19 cellular contexts compared by ENCODE assay signal in the genomic region with DNA sequence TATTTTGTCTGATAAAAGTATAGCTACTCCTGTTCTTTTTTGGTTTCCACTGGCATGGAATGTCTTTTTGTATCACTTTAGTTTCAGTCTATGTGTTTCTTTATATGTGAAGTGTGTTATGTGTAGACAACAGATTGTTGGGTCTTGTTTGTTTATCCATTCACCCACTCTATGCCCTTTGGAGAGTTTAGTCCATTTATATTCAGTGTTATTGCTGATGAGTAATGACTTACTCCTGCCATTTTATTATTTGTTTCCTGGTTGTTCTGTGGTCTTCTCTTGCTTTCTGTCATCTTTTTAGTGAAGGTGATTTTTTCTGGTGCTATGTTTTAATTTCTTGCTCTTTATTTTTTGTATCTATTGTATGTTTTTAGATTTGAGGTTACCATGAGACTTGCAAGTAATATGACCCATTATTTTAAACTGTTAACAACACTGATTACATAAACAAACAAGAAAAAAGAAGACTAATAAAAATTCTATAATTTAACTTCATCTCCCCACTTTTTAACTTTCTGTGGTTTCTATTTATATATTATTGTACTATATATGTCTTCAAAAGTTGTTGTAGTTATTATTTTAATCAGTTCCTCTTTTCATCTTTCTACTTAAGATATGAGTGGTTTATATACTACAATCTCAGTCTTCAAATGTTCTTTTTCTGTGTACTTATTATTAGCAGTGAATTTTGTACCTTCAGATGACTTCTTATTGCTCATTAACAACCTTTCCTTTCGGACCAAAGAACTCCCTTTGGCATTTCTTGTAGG.
A peak's percentile ranks its signal among the peaks of the same experiment; 100 is the strongest.
DNase-seq lines count a peak whose midpoint lies in the region; ATAC-seq and TF ChIP-seq lines count a peak whose summit lies in the region.
"Had no signal": no experiment of that assay in that cellular context is flagged by ENCODE, and none has a peak within 500 bp of the region (broad histone marks: within the 10 kb centered on the region; RNA-seq: fewer than 3 reads in every experiment).

No MANE protein-coding gene starts in this region.

- H2AFZ ChIP-seq in PC-3 (ENCODE audit: low read length) (no peak overlapping the region), GM23338 (no peak overlapping the region)

- no TSS peak for BruUV-seq in PC-3 (replicated peaks; lab: Mats Ljungman, UMichigan)

- H3F3A ChIP-seq in PC-3 (ENCODE audit: low read length, unreplicated experiment) (no peaks in the 10 kb centered on the region), GM23338 (replicated peaks; ENCODE audit: low read depth) (no peaks in the 10 kb centered on the region)

- H3K9me3 ChIP-seq in PC-3 (ENCODE audit: low read length): no peaks in the 10 kb centered on the region
- H3K9me3 ChIP-seq: right atrium auricular region, SJCRH30 had no signal

- H4K20me1 ChIP-seq in PC-3 (ENCODE audit: low read length): no peaks in the 10 kb centered on the region
- no peaks in the 10 kb centered on the region for H4K20me1 ChIP-seq in GM23338 (replicated peaks; ENCODE audit: insufficient read depth)

- no peak overlapping the region for H3K4me2 ChIP-seq in PC-3 (ENCODE audit: low read length)
- no peak overlapping the region for H3K4me2 ChIP-seq in GM23338

- H3K36me3 ChIP-seq in PC-3 (ENCODE audit: low read depth, low read length) (no peaks in the 10 kb centered on the region), GM23338 (ENCODE audit: insufficient read depth) (no peaks in the 10 kb centered on the region)
- H3K36me3 ChIP-seq: right atrium auricular region, SJCRH30 had no signal

- no peak for TF ChIP-seq CTCF in PC-3 (conservative IDR thresholded peaks at IDR 0.05; ENCODE audit: low read depth, low read length)
- TF ChIP-seq CTCF in GM23338 (conservative IDR thresholded peaks at IDR 0.05; ENCODE audit: low read depth in 2 of 2): no peak

- POLR2A ChIA-PET in PC-3 (lab: Charles Lee; ENCODE audit: unreplicated experiment): interaction anchor here (0.6 kb wide), 1 partner anchor 498 kb away, joined by 3 read pairs; no protein-coding TSS in a partner anchor

- H3K4me1 ChIP-seq in PC-3 (ENCODE audit: insufficient read depth, low read length): peaks cover 8% of the 10 kb centered on the region
- H3K4me1 ChIP-seq in GM23338 (ENCODE audit: insufficient read depth): no peaks in the 10 kb centered on the region
- H3K4me1 ChIP-seq: right atrium auricular region had no signal

- ATAC-seq in GM18498 (IDR thresholded peaks at IDR 0.05; ENCODE audit: unreplicated experiment): peak; percentile 54
- ATAC-seq in GM19372 (IDR thresholded peaks at IDR 0.05; ENCODE audit: low read depth, unreplicated experiment): peak; percentile 68
- ATAC-seq in HG02885 (IDR thresholded peaks at IDR 0.05; ENCODE audit: poor library complexity, unreplicated experiment): peak; percentile 71
- peak; percentile 56; the same call in 1 of the 2 replicates for ATAC-seq in PC-3
- no peak for ATAC-seq in GM23338
- ATAC-seq: stimulated activated effector memory CD8-positive, alpha-beta T cell treated with anti-CD3 and anti-CD28 coated beads, Interleukin-12 subunit alpha, Interleukin-12 subunit beta, amount 100 ng/mL, for 72 hours had no signal

- H3K27me3 ChIP-seq in PC-3 (ENCODE audit: low read length) (no peaks in the 10 kb centered on the region), GM23338 (ENCODE audit: insufficient read depth) (no peaks in the 10 kb centered on the region)
- H3K27me3 ChIP-seq: dorsolateral prefrontal cortex, right atrium auricular region, SJCRH30 had no signal

- H3K9me3 Mint-ChIP-seq in GM23338: no peaks in the 10 kb centered on the region
- H3K9me3 Mint-ChIP-seq: H9; stimulated activated effector memory CD8-positive, alpha-beta T cell treated with anti-CD3 and anti-CD28 coated beads, Interleukin-12 subunit alpha, Interleukin-12 subunit beta, amount 100 ng/mL, for 72 hours had no signal

- H3K4me1 Mint-ChIP-seq in GM23338: peaks cover 13% of the 10 kb centered on the region; the same call in 1 of the 3 replicates
- H3K4me1 Mint-ChIP-seq: stimulated activated effector memory CD8-positive, alpha-beta T cell treated with anti-CD3 and anti-CD28 coated beads, Interleukin-12 subunit alpha, Interleukin-12 subunit beta, amount 100 ng/mL, for 72 hours had no signal

- H3K9me2 ChIP-seq in PC-3 (replicated peaks; ENCODE audit: low read length): no peaks in the 10 kb centered on the region
- H3K9me2 ChIP-seq in GM23338 (ENCODE audit: insufficient read depth): no peaks in the 10 kb centered on the region

- H3K27ac ChIP-seq in PC-3 (ENCODE audit: low read length): no peak overlapping the region
- no peak overlapping the region for H3K27ac ChIP-seq in GM23338 (ENCODE audit: low read depth)
- H3K27ac ChIP-seq: dorsolateral prefrontal cortex, right atrium auricular region, SJCRH30 had no signal

- CTCF ChIA-PET in PC-3 (lab: Charles Lee): no interaction called here

- H3K27me3 Mint-ChIP-seq in GM23338 (ENCODE audit: insufficient read depth, low read depth, poor library complexity): no peaks in the 10 kb centered on the region
- H3K27me3 Mint-ChIP-seq: brain had no signal

- H3K9ac ChIP-seq in PC-3 (ENCODE audit: low read length): no peak overlapping the region

- no peak overlapping the region for H3K4me3 ChIP-seq in PC-3 (ENCODE audit: low read length)
- no peak overlapping the region for H3K4me3 ChIP-seq in GM23338
- H3K4me3 ChIP-seq: dorsolateral prefrontal cortex, lung, right atrium auricular region, SJCRH30 had no signal

- no peaks in the 10 kb centered on the region for H3K79me2 ChIP-seq in PC-3 (ENCODE audit: low read length)
- H3K79me2 ChIP-seq in GM23338 (replicated peaks; ENCODE audit: insufficient read depth): no peaks in the 10 kb centered on the region

- DNase-seq in PC-3 (peak; percentile 25), retina (no peak), NCI-H748 treated with DMSO at 0.1 percent for 48 hours (lab: John Stamatoyannopoulos, UW) (no peak), GM23338 (ENCODE audit: low spot score) (no peak)
- no peak for DNase-seq in stimulated activated CD4-positive, alpha-beta T cell treated with anti-CD3 and anti-CD28 coated beads, Interleukin-15, amount 100 ng/mL, for 24 hours
- DNase-seq: activated gamma-delta T cell treated with Interleukin-2 at 50 U/mL for 16 hours; dorsolateral prefrontal cortex; H9; NCI-H1930; nephron progenitor cell; SJCRH30; stimulated activated CD4-positive, alpha-beta T cell treated with anti-CD3 and anti-CD28 coated beads, Interleukin-4, amount 100 ng/mL, for 24 hours had no signal

- no peak overlapping the region for H3K27ac Mint-ChIP-seq in GM23338
- H3K27ac Mint-ChIP-seq: H9; nephron progenitor cell; stimulated activated effector memory CD8-positive, alpha-beta T cell treated with anti-CD3 and anti-CD28 coated beads, Interleukin-12 subunit alpha, Interleukin-12 subunit beta, amount 100 ng/mL, for 72 hours had no signal

- intact Hi-C loops in PC-3 (cut with micrococcal nuclease): no loop called here

- no peak overlapping the region for H3K4me3 Mint-ChIP-seq in GM23338
- H3K4me3 Mint-ChIP-seq: brain; H9; nephron progenitor cell; stimulated activated effector memory CD8-positive, alpha-beta T cell treated with anti-CD3 and anti-CD28 coated beads, Interleukin-12 subunit alpha, Interleukin-12 subunit beta, amount 100 ng/mL, for 72 hours had no signal

- no peaks in the 10 kb centered on the region for H3K36me3 Mint-ChIP-seq in GM23338 (ENCODE audit: low read depth)
- H3K36me3 Mint-ChIP-seq: stimulated activated effector memory CD8-positive, alpha-beta T cell treated with anti-CD3 and anti-CD28 coated beads, Interleukin-12 subunit alpha, Interleukin-12 subunit beta, amount 100 ng/mL, for 72 hours had no signal

TF ChIP-seq in GM23338, 12 proteins besides CTCF, POLR2A, EP300 and RAD21:
- TF ChIP-seq ZNF331 (CRISPR knock-in tag; IDR thresholded peaks at IDR 0.05; ENCODE audit: low read depth): no peak
- no peak for TF ChIP-seq EZH2 (IDR thresholded peaks at IDR 0.05; ENCODE audit: low read depth, unreplicated experiment)
- TF ChIP-seq EZH2phosphoT487 (IDR thresholded peaks at IDR 0.05; ENCODE audit: unreplicated experiment): no peak
- TF ChIP-seq, protein P1, sequence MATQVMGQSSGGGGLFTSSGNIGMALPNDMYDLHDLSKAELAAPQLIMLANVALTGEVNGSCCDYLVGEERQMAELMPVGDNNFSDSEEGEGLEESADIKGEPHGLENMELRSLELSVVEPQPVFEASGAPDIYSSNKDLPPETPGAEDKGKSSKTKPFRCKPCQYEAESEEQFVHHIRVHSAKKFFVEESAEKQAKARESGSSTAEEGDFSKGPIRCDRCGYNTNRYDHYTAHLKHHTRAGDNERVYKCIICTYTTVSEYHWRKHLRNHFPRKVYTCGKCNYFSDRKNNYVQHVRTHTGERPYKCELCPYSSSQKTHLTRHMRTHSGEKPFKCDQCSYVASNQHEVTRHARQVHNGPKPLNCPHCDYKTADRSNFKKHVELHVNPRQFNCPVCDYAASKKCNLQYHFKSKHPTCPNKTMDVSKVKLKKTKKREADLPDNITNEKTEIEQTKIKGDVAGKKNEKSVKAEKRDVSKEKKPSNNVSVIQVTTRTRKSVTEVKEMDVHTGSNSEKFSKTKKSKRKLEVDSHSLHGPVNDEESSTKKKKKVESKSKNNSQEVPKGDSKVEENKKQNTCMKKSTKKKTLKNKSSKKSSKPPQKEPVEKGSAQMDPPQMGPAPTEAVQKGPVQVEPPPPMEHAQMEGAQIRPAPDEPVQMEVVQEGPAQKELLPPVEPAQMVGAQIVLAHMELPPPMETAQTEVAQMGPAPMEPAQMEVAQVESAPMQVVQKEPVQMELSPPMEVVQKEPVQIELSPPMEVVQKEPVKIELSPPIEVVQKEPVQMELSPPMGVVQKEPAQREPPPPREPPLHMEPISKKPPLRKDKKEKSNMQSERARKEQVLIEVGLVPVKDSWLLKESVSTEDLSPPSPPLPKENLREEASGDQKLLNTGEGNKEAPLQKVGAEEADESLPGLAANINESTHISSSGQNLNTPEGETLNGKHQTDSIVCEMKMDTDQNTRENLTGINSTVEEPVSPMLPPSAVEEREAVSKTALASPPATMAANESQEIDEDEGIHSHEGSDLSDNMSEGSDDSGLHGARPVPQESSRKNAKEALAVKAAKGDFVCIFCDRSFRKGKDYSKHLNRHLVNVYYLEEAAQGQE (IDR thresholded peaks at IDR 0.05; ENCODE audit: unreplicated experiment): no peak
